1 cellular context compared by ENCODE assay signal in genomic region chr17:57253307-57254065, GRCh38.
A peak's percentile ranks its signal among the peaks of the same experiment; 100 is the strongest.
TF ChIP-seq lines count a peak whose summit lies in the region.

No MANE protein-coding gene starts in this region.

TF ChIP-seq in HepG2, 621 proteins besides CTCF, POLR2A, EP300 and RAD21:
- TF ChIP-seq CCDC6 (CRISPR knock-in tag; IDR thresholded peaks at IDR 0.05), result no peak
- 0 out of 2 replicates have a peak, but pooled peaks have one; percentile 17 for TF ChIP-seq ATF1 (CRISPR knock-in tag; IDR thresholded peaks at IDR 0.05)
- 0 out of 2 replicates have a peak, but pooled peaks have one; percentile 31 for TF ChIP-seq ZNF24 (IDR thresholded peaks at IDR 0.05)
- no peak for TF ChIP-seq ZNF296 (CRISPR knock-in tag; conservative IDR thresholded peaks at IDR 0.05)
- TF ChIP-seq TBL1XR1 (IDR thresholded peaks at IDR 0.05; ENCODE audit: borderline replicate concordance, low read length, partially characterized antibody), result no peak
TF ChIP-seq in HepG2: peak in this region for 2.
